Comparison of ENCODE assay signal across 9 cellular contexts in genomic region chr19:49878744-49879070, GRCh38. TPM values are rescaled to one million over a fixed set of nuclear protein-coding genes. Genes with fewer than 3 reads are reported as not detected.
DNase-seq lines count a peak whose midpoint lies in the region; ATAC-seq and TF ChIP-seq lines count a peak whose summit lies in the region.
"Had no signal": no experiment of that assay in that cellular context is flagged by ENCODE, and none has a peak within 500 bp of the region (broad histone marks: within the 10 kb centered on the region; RNA-seq: fewer than 3 reads in every experiment).

No MANE protein-coding gene starts in this region.

- H3K27me3 Mint-ChIP-seq in activated CD8-positive, alpha-beta T cell treated with anti-CD3 and anti-CD28 coated beads for 36 hours = no peaks in the 10 kb centered on the region

- CTCF ChIA-PET in activated CD8-positive, alpha-beta T cell treated with anti-CD3 and anti-CD28 coated beads for 36 hours (lab: Charles Lee) = interaction anchor here (1.1 kb wide), 1 partner anchor 11 kb away, joined by 4 read pairs; no protein-coding TSS in a partner anchor

- ATAC-seq in heart right ventricle (no peak), left ventricle myocardium superior (no peak), lower lobe of right lung (no peak), GM21515 (IDR thresholded peaks at IDR 0.05; ENCODE audit: unreplicated experiment) (no peak)
- no peak for ATAC-seq in activated CD8-positive, alpha-beta T cell treated with anti-CD3 and anti-CD28 coated beads for 36 hours
- ATAC-seq: activated T-cell treated with anti-CD3 and anti-CD28 coated beads, Interleukin-2, amount 50 U/mL, for 72 hours had no signal

- WGBS in heart right ventricle, 2 donors = 84 to 88% methylated on average over 9 of the region's 9 CpGs

- H3K36me3 Mint-ChIP-seq in activated CD8-positive, alpha-beta T cell treated with anti-CD3 and anti-CD28 coated beads for 36 hours (ENCODE audit: low read depth) = peaks cover 31% of the 10 kb centered on the region

- H3K4me3 ChIP-seq in heart right ventricle (peak overlapping the region in 7 of 10 donors; percentile 47 to 89 (median 81)), brain microvascular endothelial cell (ENCODE audit: low read depth, low read length) (peak overlapping the region; percentile 100), lower lobe of right lung (peak overlapping the region; percentile 89)

- in situ Hi-C loops in brain microvascular endothelial cell (cut with HindIII; ENCODE audit: low pct_ligation_motif_present, low sequenced_read_pairs) = no loop called here

- DNase-seq in heart right ventricle = peak in 1 of 2 donors; percentile 8
- DNase-seq in left ventricle myocardium superior = no peak
- DNase-seq in brain microvascular endothelial cell = no peak
- no peak for DNase-seq in lower lobe of right lung
- DNase-seq in activated gamma-delta T cell treated with Interleukin-2 at 50 U/mL for 16 hours = no peak
- no peak for DNase-seq in activated CD4-positive, alpha-beta T cell treated with anti-CD3 and anti-CD28 coated beads, Interleukin-2, amount 50 U/mL, for 48 hours
- no peak for DNase-seq in activated CD8-positive, alpha-beta T cell treated with anti-CD3 and anti-CD28 coated beads for 36 hours
- DNase-seq: activated T-cell treated with anti-CD3 and anti-CD28 coated beads, Interleukin-2, amount 50 U/mL, for 72 hours had no signal

- no peak overlapping the region for H3K4me3 Mint-ChIP-seq in activated CD8-positive, alpha-beta T cell treated with anti-CD3 and anti-CD28 coated beads for 36 hours

- H3K27me3 ChIP-seq in heart right ventricle = no peaks in the 10 kb centered on the region
- no peaks in the 10 kb centered on the region for H3K27me3 ChIP-seq in brain microvascular endothelial cell (replicated peaks)
- H3K27me3 ChIP-seq in lower lobe of right lung (ENCODE audit: low read depth) = no peaks in the 10 kb centered on the region

- H3K9me3 ChIP-seq in heart right ventricle = no peaks in the 10 kb centered on the region
- H3K9me3 ChIP-seq in lower lobe of right lung = no peaks in the 10 kb centered on the region

- H3K9me3 Mint-ChIP-seq in activated CD8-positive, alpha-beta T cell treated with anti-CD3 and anti-CD28 coated beads for 36 hours = no peaks in the 10 kb centered on the region
- H3K9me3 Mint-ChIP-seq: activated T-cell treated with anti-CD3 and anti-CD28 coated beads, Interleukin-2, amount 50 U/mL, for 72 hours had no signal

- H3K4me1 Mint-ChIP-seq in activated CD8-positive, alpha-beta T cell treated with anti-CD3 and anti-CD28 coated beads for 36 hours (ENCODE audit: low read depth) = peaks cover 16% of the 10 kb centered on the region

- intact Hi-C loops in heart right ventricle (cut with DNase I) = loop anchor here in 3 of 10 donors (5.0 kb wide), 3 partner anchors 111 to 381 kb away; partner anchors contain the start of genes AP2A1 (in 2 of the 3), PRMT1 (in 1 of the 3) and RPS11 (in 1 of the 3)
- intact Hi-C loops in left ventricle myocardium superior (cut with micrococcal nuclease) = no loop called here
- intact Hi-C loops in lower lobe of right lung (cut with DNase I) = no loop called here
- intact Hi-C loops in activated CD8-positive, alpha-beta T cell treated with anti-CD3 and anti-CD28 coated beads for 36 hours (cut with micrococcal nuclease) = loop anchor here (10.0 kb wide), 1 partner anchor 46 kb away; the partner anchor contains the start of genes ATF5 and NUP62

- POLR2A ChIA-PET in activated CD8-positive, alpha-beta T cell treated with anti-CD3 and anti-CD28 coated beads for 36 hours (lab: Charles Lee) = interaction anchor here (0.8 to 1.9 kb wide), 2 partner anchors 11 to 28 kb away, joined by 3 to 6 read pairs; partner anchors contain the start of gene PTOV1

- H3K27ac Mint-ChIP-seq in activated CD8-positive, alpha-beta T cell treated with anti-CD3 and anti-CD28 coated beads for 36 hours = no peak overlapping the region

- TF ChIP-seq CTCF in heart right ventricle (IDR thresholded peaks at IDR 0.05) (no peak), brain microvascular endothelial cell (IDR thresholded peaks at IDR 0.05; ENCODE audit: low read depth, low read length, missing control alignments) (no peak), lower lobe of right lung (IDR thresholded peaks at IDR 0.05) (no peak)
- no peak for TF ChIP-seq CTCF in activated CD8-positive, alpha-beta T cell treated with anti-CD3 and anti-CD28 coated beads for 36 hours (IDR thresholded peaks at IDR 0.05)

- H3K4me1 ChIP-seq in heart right ventricle = peaks cover 9 to 36% (median 26%) of the 10 kb centered on the region in 9 donors
- peaks cover 26% of the 10 kb centered on the region for H3K4me1 ChIP-seq in lower lobe of right lung

- H3K36me3 ChIP-seq in heart right ventricle = peaks cover 10 to 60% (median 49%) of the 10 kb centered on the region in 9 donors
- peaks cover 35% of the 10 kb centered on the region for H3K36me3 ChIP-seq in brain microvascular endothelial cell (replicated peaks)
- H3K36me3 ChIP-seq in lower lobe of right lung = peaks cover 54% of the 10 kb centered on the region

- H3K27ac ChIP-seq in heart right ventricle = peak overlapping the region in 5 of 10 donors; percentile 91 to 98 (median 98)
- H3K27ac ChIP-seq in brain microvascular endothelial cell = no peak overlapping the region
- peak overlapping the region; percentile 99 for H3K27ac ChIP-seq in lower lobe of right lung

RNA-seq across cellular contexts. Expression of gene TBC1D17, which starts 1.2 kb away (rescaled TPM):
- total RNA-seq in heart right ventricle (10 to 100 TPM; 40.6 to 57.9 (median 50.6) TPM), left ventricle myocardium superior (47.7 TPM), lower lobe of right lung (53.1 TPM)
- polyA plus RNA-seq in heart right ventricle = 10 to 100 TPM; 30.4 to 41.7 TPM
- total RNA-seq in activated CD8-positive, alpha-beta T cell treated with anti-CD3 and anti-CD28 coated beads for 36 hours = 10 to 100 TPM; 26.6 to 26.8 TPM

RNA-seq across cellular contexts. Expression of gene AKT1S1, which starts 1.6 kb away (rescaled TPM):
- total RNA-seq in heart right ventricle (10 to 100 TPM; 26.0 to 51.9 (median 32.4) TPM), left ventricle myocardium superior (41.2 TPM), lower lobe of right lung (29.7 TPM)
- polyA plus RNA-seq in heart right ventricle = 10 to 100 TPM; 42.6 to 48.1 TPM
- total RNA-seq in activated CD8-positive, alpha-beta T cell treated with anti-CD3 and anti-CD28 coated beads for 36 hours = 10 to 100 TPM; 17.5 to 19.5 TPM

RNA-seq across cellular contexts. Expression of gene PNKP, which starts 11.3 kb away (rescaled TPM):
- total RNA-seq in heart right ventricle = 10 to 100 TPM; 24.0 to 43.9 (median 34.6) TPM
- polyA plus RNA-seq in heart right ventricle = 10 to 100 TPM; 31.8 to 91.7 TPM
- 39.1 TPM for total RNA-seq in left ventricle myocardium superior
- total RNA-seq in lower lobe of right lung = 78.0 TPM
- 10 to 100 TPM; 58.8 to 65.9 TPM for total RNA-seq in activated CD8-positive, alpha-beta T cell treated with anti-CD3 and anti-CD28 coated beads for 36 hours

RNA-seq across cellular contexts. Expression of gene IL4I1, which starts 18.0 kb away (rescaled TPM):
- total RNA-seq in heart right ventricle = 10 to 100 TPM in 1 of 10 donors, under 1 TPM in 7, not detected in 2; 0.26 to 26.9 (median 0.60) TPM
- polyA plus RNA-seq in heart right ventricle = under 1 TPM in 1 of 2 donors, not detected in 1; 0.33 TPM
- total RNA-seq in left ventricle myocardium superior = not detected
- total RNA-seq in lower lobe of right lung = 1.6 TPM
- 10 to 100 TPM; 16.1 to 16.2 TPM for total RNA-seq in activated CD8-positive, alpha-beta T cell treated with anti-CD3 and anti-CD28 coated beads for 36 hours

RNA-seq across cellular contexts. Expression of gene PTOV1, which starts 27.7 kb away (rescaled TPM):
- total RNA-seq in heart right ventricle = 100 to 1,000 TPM in 3 of 10 donors, 10 to 100 TPM in 7; 67.8 to 137 (median 90.0) TPM
- 100 to 1,000 TPM; 107 to 220 TPM for polyA plus RNA-seq in heart right ventricle
- 127 TPM for total RNA-seq in left ventricle myocardium superior
- 124 TPM for total RNA-seq in lower lobe of right lung
- total RNA-seq in activated CD8-positive, alpha-beta T cell treated with anti-CD3 and anti-CD28 coated beads for 36 hours = 10 to 100 TPM; 87.4 to 88.5 TPM
